ENCODE assay signal across 17 cellular contexts in genomic region chr1:53512807-53513755, GRCh38. TPM values are rescaled to one million over a fixed set of nuclear protein-coding genes. Genes with fewer than 3 reads are reported as not detected.
DNase-seq lines count a peak whose midpoint lies in the region; ATAC-seq and TF ChIP-seq lines count a peak whose summit lies in the region.
"Had no signal": no experiment of that assay in that cellular context is flagged by ENCODE, and none has a peak within 500 bp of the region (broad histone marks: within the 10 kb centered on the region; RNA-seq: fewer than 3 reads in every experiment).

No MANE protein-coding gene starts in this region.

- H3K9me3 Mint-ChIP-seq in neural progenitor cell = no peaks in the 10 kb centered on the region
- H3K9me3 Mint-ChIP-seq: WTC11 had no signal

- H3K9ac ChIP-seq in BLaER1 = peak overlapping the region; percentile 61
- no peak overlapping the region for H3K9ac ChIP-seq in neural progenitor cell

- no peaks in the 10 kb centered on the region for H4K20me1 ChIP-seq in BLaER1
- no peaks in the 10 kb centered on the region for H4K20me1 ChIP-seq in neural progenitor cell (ENCODE audit: low read depth)

- no peak overlapping the region for H3K4me3 ChIP-seq in BLaER1
- no peak overlapping the region for H3K4me3 ChIP-seq in neural progenitor cell
- H3K4me3 ChIP-seq: stomach had no signal

- TF ChIP-seq CTCF in VCaP (conservative IDR thresholded peaks at IDR 0.05) (no peak), neural progenitor cell (IDR thresholded peaks at IDR 0.05) (no peak)

- H3K27ac ChIP-seq in BLaER1 = peak overlapping the region; percentile 73
- H3K27ac ChIP-seq in VCaP = peak overlapping the region; percentile 91
- no peak overlapping the region for H3K27ac ChIP-seq in neural progenitor cell

- H3K4me2 ChIP-seq in BLaER1 = peak overlapping the region; percentile 86
- H3K4me2 ChIP-seq in neural progenitor cell = no peak overlapping the region

- H3K27me3 ChIP-seq in BLaER1 (no peaks in the 10 kb centered on the region), neural progenitor cell (no peaks in the 10 kb centered on the region)
- H3K27me3 ChIP-seq: stomach had no signal

- H3K27me3 Mint-ChIP-seq in neural progenitor cell (ENCODE audit: insufficient read depth, low read depth) = peaks cover 8% of the 10 kb centered on the region

- H3F3A ChIP-seq in neural progenitor cell (ENCODE audit: low read depth) = no peaks in the 10 kb centered on the region

- H3K9me3 ChIP-seq in BLaER1 (no peaks in the 10 kb centered on the region), neural progenitor cell (ENCODE audit: low read depth) (no peaks in the 10 kb centered on the region)
- H3K9me3 ChIP-seq: stomach had no signal

- peak overlapping the region; percentile 66 for H3K27ac Mint-ChIP-seq in neural progenitor cell
- H3K27ac Mint-ChIP-seq: WTC11 had no signal

- H3K4me1 ChIP-seq in BLaER1 (peaks cover 35% of the 10 kb centered on the region), neural progenitor cell (peaks cover 26% of the 10 kb centered on the region)

- peak overlapping the region; percentile 21 for H2AFZ ChIP-seq in neural progenitor cell (replicated peaks)

- H3K36me3 ChIP-seq in BLaER1 (no peaks in the 10 kb centered on the region), neural progenitor cell (no peaks in the 10 kb centered on the region)
- H3K36me3 ChIP-seq: stomach had no signal

- no peaks in the 10 kb centered on the region for H3K36me3 Mint-ChIP-seq in neural progenitor cell
- H3K36me3 Mint-ChIP-seq: WTC11 had no signal

- no peaks in the 10 kb centered on the region for H3K79me2 ChIP-seq in neural progenitor cell (ENCODE audit: low read depth)

- ATAC-seq in GM18907 (IDR thresholded peaks at IDR 0.05; ENCODE audit: unreplicated experiment) (no peak), HG02571 (IDR thresholded peaks at IDR 0.05; ENCODE audit: unreplicated experiment) (no peak), GM21515 (IDR thresholded peaks at IDR 0.05; ENCODE audit: unreplicated experiment) (no peak)
- ATAC-seq: WTC11 had no signal

- H3K4me1 Mint-ChIP-seq in neural progenitor cell = peaks cover 50% of the 10 kb centered on the region

- DNase-seq in EH (ENCODE audit: low read depth) (peak; percentile 31), neural progenitor cell (ENCODE audit: low spot score) (no peak)
- DNase-seq: activated CD8-positive, alpha-beta memory T cell treated with anti-CD3 and anti-CD28 coated beads for 24 hours; effector memory CD4-positive, alpha-beta T cell; hypothalamus; midbrain; nucleus accumbens; stimulated activated CD4-positive, alpha-beta T cell treated with anti-CD3 and anti-CD28 coated beads, Interleukin-2, amount 100 ng/mL, for 24 hours; stomach had no signal

- H3K4me3 Mint-ChIP-seq in neural progenitor cell = no peak overlapping the region
- H3K4me3 Mint-ChIP-seq: WTC11 had no signal

RNA-seq across cellular contexts. Expression of gene DMRTB1, which starts 53.9 kb away (rescaled TPM):
- total RNA-seq in neural progenitor cell (ENCODE audit: low replicate concordance) = not detected in 2 replicates
- total RNA-seq: RPMI7951; stomach; T-helper 1 cell treated with Interleukin-12 subunit alpha and Interleukin-12 subunit beta and Interleukin-4 antibody, amounts not matched to agents 30 ng/mL and 1 ng/mL, for 36 hours had no signal
